1 cellular context compared by ENCODE assay signal in the genomic region with DNA sequence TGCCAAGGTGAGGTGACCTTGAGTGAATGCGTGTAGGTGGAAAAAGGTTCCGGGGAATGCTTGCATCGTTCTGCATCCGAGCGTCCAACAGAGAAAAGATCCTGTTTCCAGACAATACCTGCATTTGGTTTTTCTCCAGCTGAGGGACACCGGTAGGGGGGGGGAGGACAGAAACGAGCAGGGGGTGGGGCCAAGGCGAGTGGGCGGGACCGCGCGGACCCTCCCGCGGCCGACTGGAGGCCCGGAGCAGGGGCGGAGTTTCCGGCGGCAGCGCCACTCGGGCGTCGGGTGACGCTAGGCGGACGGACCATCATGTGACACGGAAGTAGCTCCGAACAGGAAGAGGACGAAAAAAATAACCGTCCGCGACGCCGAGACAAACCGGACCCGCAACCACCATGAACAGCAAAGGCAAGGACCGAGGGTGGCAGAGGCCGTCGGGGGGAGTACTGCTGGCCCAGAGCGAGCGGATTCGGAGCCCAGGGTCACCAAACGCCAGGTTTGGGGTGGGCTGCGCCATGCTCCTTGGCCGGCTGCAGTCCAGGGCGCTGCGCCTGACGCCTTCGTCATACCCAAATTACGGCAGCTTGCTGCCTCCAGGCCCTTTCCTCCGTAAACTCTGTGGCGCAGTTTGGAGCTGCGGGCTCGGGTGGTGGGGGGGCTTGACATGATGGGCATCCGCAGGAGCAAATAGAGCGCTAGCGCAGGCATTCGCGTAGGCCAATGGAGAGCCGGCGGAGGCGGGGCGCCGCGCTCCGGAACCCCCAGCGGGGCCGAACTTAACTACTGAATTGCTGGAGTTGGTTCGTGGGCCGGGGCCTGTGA.
A peak's percentile ranks its signal among the peaks of the same experiment; 100 is the strongest.
TF ChIP-seq lines count a peak whose summit lies in the region.

A gene with protein sequence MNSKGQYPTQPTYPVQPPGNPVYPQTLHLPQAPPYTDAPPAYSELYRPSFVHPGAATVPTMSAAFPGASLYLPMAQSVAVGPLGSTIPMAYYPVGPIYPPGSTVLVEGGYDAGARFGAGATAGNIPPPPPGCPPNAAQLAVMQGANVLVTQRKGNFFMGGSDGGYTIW (plus strand): TSS at position 317 of the 825 bp plus-strand sequence. CDS start 82 bp downstream, at position 399.

TF ChIP-seq in H1, 55 proteins besides CTCF, POLR2A, EP300 and RAD21 (continued from another document):
- TF ChIP-seq POU5F1 (IDR thresholded peaks at IDR 0.05; ENCODE audit: low read depth, low read length) = no peak
- peak; percentile 81 for TF ChIP-seq POLR2AphosphoS5 (IDR thresholded peaks at IDR 0.05; ENCODE audit: low read depth, low read length)
- no peak for TF ChIP-seq EGR1 (IDR thresholded peaks at IDR 0.05; ENCODE audit: borderline replicate concordance, low read depth, low read length)
- TF ChIP-seq SP2 (IDR thresholded peaks at IDR 0.05; ENCODE audit: low read length) = peak; percentile 82
- TF ChIP-seq, protein P1, sequence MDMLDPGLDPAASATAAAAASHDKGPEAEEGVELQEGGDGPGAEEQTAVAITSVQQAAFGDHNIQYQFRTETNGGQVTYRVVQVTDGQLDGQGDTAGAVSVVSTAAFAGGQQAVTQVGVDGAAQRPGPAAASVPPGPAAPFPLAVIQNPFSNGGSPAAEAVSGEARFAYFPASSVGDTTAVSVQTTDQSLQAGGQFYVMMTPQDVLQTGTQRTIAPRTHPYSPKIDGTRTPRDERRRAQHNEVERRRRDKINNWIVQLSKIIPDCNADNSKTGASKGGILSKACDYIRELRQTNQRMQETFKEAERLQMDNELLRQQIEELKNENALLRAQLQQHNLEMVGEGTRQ (IDR thresholded peaks at IDR 0.05; ENCODE audit: low read length) = peak; percentile 91
- TF ChIP-seq NRF1 (IDR thresholded peaks at IDR 0.05; ENCODE audit: low read depth, low read length) = no peak
- no peak; the same call in 1 of the 2 replicates for TF ChIP-seq SP4 (IDR thresholded peaks at IDR 0.05; ENCODE audit: low read length)
- TF ChIP-seq SP1 (IDR thresholded peaks at IDR 0.05; ENCODE audit: low read depth, low read length) = peak; percentile 99
- peak; percentile 87 for TF ChIP-seq TAF1 (IDR thresholded peaks at IDR 0.05; ENCODE audit: low read depth, low read length)
- peak; percentile 96 for TF ChIP-seq PHF8 (conservative IDR thresholded peaks at IDR 0.05; ENCODE audit: low read depth, low read length)
- TF ChIP-seq TBP (IDR thresholded peaks at IDR 0.05; ENCODE audit: low read depth, low read length) = peak; percentile 60
- peak; percentile 83 for TF ChIP-seq CREB1 (IDR thresholded peaks at IDR 0.05)
